Comparison of ENCODE assay signal across 24 cellular contexts in genomic region chr11:22633354-22633902, GRCh38. TPM values are rescaled to one million over a fixed set of nuclear protein-coding genes. Genes with fewer than 3 reads are reported as not detected.
A peak's percentile ranks its signal among the peaks of the same experiment; 100 is the strongest.
DNase-seq lines count a peak whose midpoint lies in the region; ATAC-seq and TF ChIP-seq lines count a peak whose summit lies in the region.
"Had no signal": no experiment of that assay in that cellular context is flagged by ENCODE, and none has a peak within 500 bp of the region (broad histone marks: within the 10 kb centered on the region; RNA-seq: fewer than 3 reads in every experiment).

No MANE protein-coding gene starts in this region.

- BruUV-seq in Panc1 (replicated peaks; lab: Mats Ljungman, UMichigan) = no TSS peak

- no peaks in the 10 kb centered on the region for H3K9me3 ChIP-seq in Panc1 (ENCODE audit: control insufficient read depth, insufficient read depth, low read depth, low read length)
- H3K9me3 ChIP-seq: BLaER1 treated with 17β-estradiol and CSF1 and Interleukin-3, amounts not matched to agents 10 nM and 100 nM; tibial artery had no signal

- CTCF ChIA-PET in Panc1 (lab: Charles Lee) = no interaction called here

- POLR2A ChIA-PET in Panc1 (lab: Charles Lee) = no interaction called here

- peak; percentile 1 for DNase-seq in NCI-H82 (lab: John Stamatoyannopoulos, UW)
- no peak for DNase-seq in NCI-H82 treated with DMSO at 0.1 percent for 48 hours (lab: John Stamatoyannopoulos, UW; ENCODE audit: unreplicated experiment)
- DNase-seq in Panc1 (ENCODE audit: low read depth, low spot score) = no peak
- peak; percentile 8 for DNase-seq in epithelial cell of esophagus (ENCODE audit: low read depth)
- no peak for DNase-seq in T-helper 2 cell
- no peak for DNase-seq in kidney glomerular epithelial cell (lab: John Stamatoyannopoulos, UW)
- DNase-seq: activated B cell treated with CpG ODN at 0.5 μM for 24 hours; activated CD4-positive, alpha-beta T cell treated with anti-CD3 and anti-CD28 coated beads, Interleukin-2, amount 50 U/mL, for 4 hours; activated CD8-positive, alpha-beta memory T cell treated with anti-CD3 and anti-CD28 coated beads, Interleukin-2, amount 50 U/mL, for 48 hours; activated effector memory CD4-positive, alpha-beta T cell treated with Interleukin-2 at 50 U/mL for 16 hours; effector memory CD4-positive, alpha-beta T cell; GF-D8; left cardiac atrium; naive B cell; NCI-H1417 treated with DMSO at 0.1 percent for 48 hours; NCI-H524; right cardiac atrium; stimulated activated CD4-positive, alpha-beta T cell treated with anti-CD3 and anti-CD28 coated beads, Interleukin-12 subunit alpha, Interleukin-12 subunit beta, amount 100 ng/mL, for 4 hours; T-helper 9 cell; tibial artery had no signal

- no peaks in the 10 kb centered on the region for H3K27me3 ChIP-seq in Panc1 (ENCODE audit: control insufficient read depth, insufficient read depth, low read length)
- H3K27me3 ChIP-seq: BLaER1 treated with 17β-estradiol and CSF1 and Interleukin-3, amounts not matched to agents 10 nM and 100 nM; tibial artery had no signal

- no peak overlapping the region for H3K27ac ChIP-seq in Panc1 (ENCODE audit: low read length)
- H3K27ac ChIP-seq: BLaER1 treated with 17β-estradiol and CSF1 and Interleukin-3, amounts not matched to agents 10 nM and 100 nM; tibial artery had no signal

- no peaks in the 10 kb centered on the region for H3K36me3 ChIP-seq in Panc1 (ENCODE audit: control insufficient read depth, insufficient read depth, low read length)
- H3K36me3 ChIP-seq: BLaER1 treated with 17β-estradiol and CSF1 and Interleukin-3, amounts not matched to agents 10 nM and 100 nM; tibial artery had no signal

- H3K4me3 ChIP-seq in Panc1 (ENCODE audit: low read depth in 2 of 2, low read length in 2 of 2) = no peak overlapping the region
- H3K4me3 ChIP-seq in epithelial cell of esophagus (ENCODE audit: low read length) = no peak overlapping the region
- H3K4me3 ChIP-seq: BLaER1 treated with 17β-estradiol and CSF1 and Interleukin-3, amounts not matched to agents 10 nM and 100 nM; tibial artery had no signal

- intact Hi-C loops in Panc1 (cut with micrococcal nuclease; ENCODE audit: unreplicated experiment) = no loop called here

- ATAC-seq in Panc1 = no peak
- ATAC-seq in HG02763 (IDR thresholded peaks at IDR 0.05; ENCODE audit: unreplicated experiment) = no peak
- ATAC-seq in HG03565 (IDR thresholded peaks at IDR 0.05; ENCODE audit: unreplicated experiment) = no peak
- ATAC-seq: left cardiac atrium, right cardiac atrium, SK-N-SH treated with all-trans-retinoic acid at 6 μM for 48 hours had no signal

- in situ Hi-C loops in Panc1 (cut with HindIII; ENCODE audit: low pct_unique_long_range_greater_than_20kb, low sequenced_read_pairs) = no loop called here

- H3K4me1 ChIP-seq in Panc1 (ENCODE audit: control insufficient read depth, insufficient read depth, low read length) = no peaks in the 10 kb centered on the region
- H3K4me1 ChIP-seq: tibial artery had no signal

- peak; percentile 14 for TF ChIP-seq CTCF in Panc1 (IDR thresholded peaks at IDR 0.05)
- peak; percentile 20 for TF ChIP-seq CTCF in epithelial cell of esophagus (IDR thresholded peaks at IDR 0.05; ENCODE audit: insufficient read depth, low read depth, low read length, missing control alignments)

RNA-seq across cellular contexts. Expression of gene FANCF, which starts 7.8 kb away (rescaled TPM):
- total RNA-seq in Panc1 (2021; ENCODE audit: unreplicated experiment) = 11.6 TPM
- polyA plus RNA-seq in Panc1 (2012; ENCODE audit: insufficient read length) = 7.0 TPM

RNA-seq across cellular contexts. Expression of gene GAS2, which starts 33.0 kb away (rescaled TPM):
- total RNA-seq in Panc1 (2021; ENCODE audit: unreplicated experiment) = 0.87 TPM
- 1.2 TPM for polyA plus RNA-seq in Panc1 (2012; ENCODE audit: insufficient read length)

Comparison
In these comparisons a context has a peak if more than half of its experiments do, and no peak if none do; other contexts are left out.
1. DNase-seq: peak in NCI-H82 (single experiment) and epithelial cell of esophagus (single experiment); none in NCI-H82 treated with DMSO at 0.1 percent for 48 hours (single experiment), Panc1 (single experiment), T-helper 2 cell (0 of 5) and kidney glomerular epithelial cell (single experiment).